ENCODE assay signal across 14 cellular contexts in genomic region chr18:10715791-10716190, GRCh38.
A peak's percentile ranks its signal among the peaks of the same experiment; 100 is the strongest.
DNase-seq lines count a peak whose midpoint lies in the region; ATAC-seq and TF ChIP-seq lines count a peak whose summit lies in the region.
"Had no signal": no experiment of that assay in that cellular context is flagged by ENCODE, and none has a peak within 500 bp of the region (broad histone marks: within the 10 kb centered on the region; RNA-seq: fewer than 3 reads in every experiment).

No MANE protein-coding gene starts in this region.

- no peak for TF ChIP-seq POLR2A in vagina (IDR thresholded peaks at IDR 0.05)

- peaks cover 0 to 8% (median 0%) of the 10 kb centered on the region in 9 donors for H3K4me1 ChIP-seq in heart right ventricle
- H3K4me1 ChIP-seq in right atrium auricular region = no peaks in the 10 kb centered on the region
- H3K4me1 ChIP-seq in vagina = no peaks in the 10 kb centered on the region
- H3K4me1 ChIP-seq: parathyroid adenoma, tibial nerve had no signal

- no peak overlapping the region for H3K4me3 Mint-ChIP-seq in stimulated activated naive CD8-positive, alpha-beta T cell treated with anti-CD3 and anti-CD28 coated beads, Interleukin-15, amount 100 ng/mL, for 72 hours
- H3K4me3 Mint-ChIP-seq: activated CD4-positive, alpha-beta T cell treated with anti-CD3 and anti-CD28 coated beads, Interleukin-2, amount 10 ng/mL, durations not matched to agents 24 days and 14 days had no signal

- H3K4me3 ChIP-seq in heart right ventricle (no peak overlapping the region), right atrium auricular region (no peak overlapping the region), vagina (no peak overlapping the region)
- H3K4me3 ChIP-seq: lung, tibial nerve had no signal

- H3K9me3 Mint-ChIP-seq in stimulated activated naive CD8-positive, alpha-beta T cell treated with anti-CD3 and anti-CD28 coated beads, Interleukin-15, amount 100 ng/mL, for 72 hours = no peaks in the 10 kb centered on the region
- H3K9me3 Mint-ChIP-seq: activated CD4-positive, alpha-beta T cell treated with anti-CD3 and anti-CD28 coated beads, Interleukin-2, amount 10 ng/mL, durations not matched to agents 24 days and 14 days had no signal

- no peaks in the 10 kb centered on the region for H3K4me1 Mint-ChIP-seq in stimulated activated naive CD8-positive, alpha-beta T cell treated with anti-CD3 and anti-CD28 coated beads, Interleukin-15, amount 100 ng/mL, for 72 hours
- H3K4me1 Mint-ChIP-seq: activated CD4-positive, alpha-beta T cell treated with anti-CD3 and anti-CD28 coated beads, Interleukin-2, amount 10 ng/mL, durations not matched to agents 24 days and 14 days had no signal

- H3K9me3 ChIP-seq in heart right ventricle (no peaks in the 10 kb centered on the region), right atrium auricular region (no peaks in the 10 kb centered on the region), vagina (no peaks in the 10 kb centered on the region)
- H3K9me3 ChIP-seq: tibial nerve had no signal

- no peak overlapping the region for H3K27ac Mint-ChIP-seq in stimulated activated naive CD8-positive, alpha-beta T cell treated with anti-CD3 and anti-CD28 coated beads, Interleukin-15, amount 100 ng/mL, for 72 hours
- H3K27ac Mint-ChIP-seq: activated CD4-positive, alpha-beta T cell treated with anti-CD3 and anti-CD28 coated beads, Interleukin-2, amount 10 ng/mL, durations not matched to agents 24 days and 14 days had no signal

- no peak for DNase-seq in heart right ventricle
- no peak for DNase-seq in right atrium auricular region (ENCODE audit: low spot score)
- DNase-seq in amniotic epithelial cell (ENCODE audit: low read depth) = peak; percentile 65
- no peak for DNase-seq in left ventricle myocardium superior
- no peak for DNase-seq in vagina (ENCODE audit: extremely low spot score in 2 of 2)
- DNase-seq in stimulated activated naive CD8-positive, alpha-beta T cell treated with anti-CD3 and anti-CD28 coated beads, Interleukin-15, amount 100 ng/mL, for 72 hours = no peak
- DNase-seq: activated CD4-positive, alpha-beta T cell treated with anti-CD3 and anti-CD28 coated beads, Interleukin-2, amount 10 ng/mL, durations not matched to agents 24 days and 14 days; NCI-H82; SW 1271 had no signal

- intact Hi-C loops in heart right ventricle (cut with DNase I) (loop anchor here in 2 of 10 donors (5.0 to 10.0 kb wide), 2 partner anchors 153 to 161 kb away; no protein-coding TSS in a partner anchor), left ventricle myocardium superior (cut with micrococcal nuclease) (no loop called here), vagina (cut with DNase I) (no loop called here)

- no peaks in the 10 kb centered on the region for H3K27me3 ChIP-seq in heart right ventricle
- H3K27me3 ChIP-seq in right atrium auricular region = no peaks in the 10 kb centered on the region
- H3K27me3 ChIP-seq in vagina = no peaks in the 10 kb centered on the region
- H3K27me3 ChIP-seq: tibial nerve had no signal

- H3K27ac ChIP-seq in heart right ventricle (no peak overlapping the region), right atrium auricular region (no peak overlapping the region), vagina (peak overlapping the region; percentile 44)
- H3K27ac ChIP-seq: parathyroid adenoma, tibial nerve had no signal

- TF ChIP-seq CTCF in heart right ventricle (IDR thresholded peaks at IDR 0.05) = no peak
- no peak for TF ChIP-seq CTCF in right atrium auricular region (IDR thresholded peaks at IDR 0.05)
- TF ChIP-seq CTCF in vagina (IDR thresholded peaks at IDR 0.05) = no peak

- WGBS in heart right ventricle, 2 donors = 59 to 60% methylated on average over 9 of the region's 9 CpGs

- ATAC-seq in heart right ventricle (peak in 5 of 8 donors; percentile 44 to 94 (median 72)), left ventricle myocardium superior (peak; percentile 57), GM19351 (IDR thresholded peaks at IDR 0.05; ENCODE audit: unreplicated experiment) (no peak), HG03045 (IDR thresholded peaks at IDR 0.05; ENCODE audit: unreplicated experiment) (no peak)
- ATAC-seq in stimulated activated naive CD8-positive, alpha-beta T cell treated with anti-CD3 and anti-CD28 coated beads, Interleukin-15, amount 100 ng/mL, for 72 hours = no peak

- peaks cover 10% of the 10 kb centered on the region for H3K27me3 Mint-ChIP-seq in stimulated activated naive CD8-positive, alpha-beta T cell treated with anti-CD3 and anti-CD28 coated beads, Interleukin-15, amount 100 ng/mL, for 72 hours
- H3K27me3 Mint-ChIP-seq: activated CD4-positive, alpha-beta T cell treated with anti-CD3 and anti-CD28 coated beads, Interleukin-2, amount 10 ng/mL, durations not matched to agents 24 days and 14 days had no signal

- no peaks in the 10 kb centered on the region for H3K36me3 ChIP-seq in heart right ventricle
- H3K36me3 ChIP-seq in right atrium auricular region = no peaks in the 10 kb centered on the region
- H3K36me3 ChIP-seq in vagina = no peaks in the 10 kb centered on the region
- H3K36me3 ChIP-seq: tibial nerve had no signal

Comparison
In these comparisons a context has a peak if more than half of its experiments do, and no peak if none do; other contexts are left out.
1. ATAC-seq: peak in heart right ventricle (5 of 8) and left ventricle myocardium superior (single experiment); none in GM19351 (single experiment), HG03045 (single experiment) and stimulated activated naive CD8-positive, alpha-beta T cell treated with anti-CD3 and anti-CD28 coated beads, Interleukin-15, amount 100 ng/mL, for 72 hours (single experiment).